ENCODE assay signal across 21 cellular contexts in genomic region chr17:10130733-10131132, GRCh38.
DNase-seq lines count a peak whose midpoint lies in the region; ATAC-seq, FAIRE-seq and TF ChIP-seq lines count a peak whose summit lies in the region.
"Had no signal": no experiment of that assay in that cellular context is flagged by ENCODE, and none has a peak within 500 bp of the region (broad histone marks: within the 10 kb centered on the region; RNA-seq: fewer than 3 reads in every experiment).

No MANE protein-coding gene starts in this region.

- H2AFZ ChIP-seq in GM23248: no peak overlapping the region
- no peak overlapping the region for H2AFZ ChIP-seq in astrocyte (ENCODE audit: low read depth, low read length)

- in situ Hi-C loops in GM23248 (cut with MboI): no loop called here

- no peaks in the 10 kb centered on the region for H3K79me2 ChIP-seq in GM23248 (ENCODE audit: insufficient read depth)
- H3K79me2 ChIP-seq in astrocyte (ENCODE audit: insufficient read depth, low read length): no peaks in the 10 kb centered on the region

- H3K4me3 Mint-ChIP-seq in astrocyte (ENCODE audit: unreplicated experiment) (no peak overlapping the region), nephron (no peak overlapping the region)

- ATAC-seq in GM19023 (IDR thresholded peaks at IDR 0.05; ENCODE audit: unreplicated experiment): no peak

- peaks cover 81% of the 10 kb centered on the region for H3K4me1 ChIP-seq in BLaER1
- H3K4me1 ChIP-seq in GM23248 (ENCODE audit: insufficient read depth): peaks cover 58% of the 10 kb centered on the region
- peaks cover 26% of the 10 kb centered on the region for H3K4me1 ChIP-seq in astrocyte (ENCODE audit: insufficient read depth, low read length)

- H3K27ac Mint-ChIP-seq in astrocyte (ENCODE audit: unreplicated experiment): no peak overlapping the region
- peak overlapping the region; percentile 7 to 39 (median 38) for H3K27ac Mint-ChIP-seq in nephron

- H3K27me3 Mint-ChIP-seq in astrocyte (ENCODE audit: low read depth, unreplicated experiment): no peaks in the 10 kb centered on the region
- H3K27me3 Mint-ChIP-seq in nephron (ENCODE audit: low read depth): peaks cover 3% of the 10 kb centered on the region

- no peaks in the 10 kb centered on the region for H3K9me2 ChIP-seq in GM23248 (ENCODE audit: insufficient read depth)

- H3K4me3 ChIP-seq in BLaER1: no peak overlapping the region
- no peak overlapping the region for H3K4me3 ChIP-seq in GM23248
- no peak overlapping the region for H3K4me3 ChIP-seq in astrocyte (ENCODE audit: insufficient read depth, low read depth, low read length)
- H3K4me3 ChIP-seq: SJSA1 had no signal

- H3F3A ChIP-seq in GM23248 (ENCODE audit: insufficient read depth): peaks cover 48% of the 10 kb centered on the region

- no peaks in the 10 kb centered on the region for H3K27me3 ChIP-seq in BLaER1
- no peaks in the 10 kb centered on the region for H3K27me3 ChIP-seq in GM23248 (replicated peaks; ENCODE audit: insufficient read depth)
- H3K27me3 ChIP-seq in astrocyte (ENCODE audit: insufficient read depth, low read length): no peaks in the 10 kb centered on the region
- H3K27me3 ChIP-seq: SJSA1 had no signal

- 65 to 78% methylated on average over 6 of the region's 6 CpGs for WGBS in GM23248 (ENCODE audit: low coverage in 1 of 2, low lambda C conversion rate in 2 of 2, missing lambda C conversion rate in 2 of 2), 2 experiments

- TF ChIP-seq CTCF in astrocyte (IDR thresholded peaks at IDR 0.05; ENCODE audit: insufficient read depth, low read depth, low read length) (no peak), nephron (IDR thresholded peaks at IDR 0.05; ENCODE audit: unreplicated experiment in 3 of 3) (no peak)

- H3K36me3 ChIP-seq in BLaER1: no peaks in the 10 kb centered on the region
- H3K36me3 ChIP-seq in GM23248 (ENCODE audit: low read depth): no peaks in the 10 kb centered on the region
- H3K36me3 ChIP-seq in astrocyte (ENCODE audit: insufficient read depth, low read length): no peaks in the 10 kb centered on the region
- H3K36me3 ChIP-seq: SJSA1 had no signal

- peaks cover 35% of the 10 kb centered on the region for H3K4me1 Mint-ChIP-seq in astrocyte (ENCODE audit: low read depth, unreplicated experiment)
- peaks cover 47% of the 10 kb centered on the region for H3K4me1 Mint-ChIP-seq in nephron

- H3K9me3 Mint-ChIP-seq in astrocyte (ENCODE audit: unreplicated experiment): no peaks in the 10 kb centered on the region
- H3K9me3 Mint-ChIP-seq in nephron: no peaks in the 10 kb centered on the region

- H3K27ac ChIP-seq in BLaER1: peak overlapping the region; percentile 12; the same call in 1 of the 2 replicates
- peak overlapping the region; percentile 29 for H3K27ac ChIP-seq in GM23248
- no peak overlapping the region for H3K27ac ChIP-seq in astrocyte (ENCODE audit: low read depth, low read length)
- H3K27ac ChIP-seq: C4-2B, HL-60, SJSA1 had no signal

- DNase-seq in GM23248 (peak; percentile 39), astrocyte (ENCODE audit: low read depth) (no peak), ecto neural progenitor cell (ENCODE audit: low spot score) (no peak), NCI-H2171 (lab: John Stamatoyannopoulos, UW) (no peak)
- DNase-seq: DMS53, EL, GF-D8, H7, KG1, NCI-H1694, NCI-H2081, NCI-H2171 treated with DMSO at 0.1 percent for 48 hours, NCI-H524 treated with DMSO at 0.1 percent for 48 hours had no signal

- no peaks in the 10 kb centered on the region for H4K20me1 ChIP-seq in BLaER1
- no peaks in the 10 kb centered on the region for H4K20me1 ChIP-seq in GM23248 (ENCODE audit: insufficient read depth)
- no peaks in the 10 kb centered on the region for H4K20me1 ChIP-seq in astrocyte (ENCODE audit: insufficient read depth, low read length)

- peak; percentile 68 for FAIRE-seq in astrocyte (lab: Jason Lieb, UNC)
- FAIRE-seq: D721Med, RCC 7860 had no signal

- H3K36me3 Mint-ChIP-seq in astrocyte (ENCODE audit: low read depth, unreplicated experiment): no peaks in the 10 kb centered on the region
- H3K36me3 Mint-ChIP-seq in nephron (ENCODE audit: low read depth): no peaks in the 10 kb centered on the region

- peak overlapping the region; percentile 42 for H3K4me2 ChIP-seq in BLaER1
- H3K4me2 ChIP-seq in GM23248 (ENCODE audit: unreplicated experiment): peak overlapping the region; percentile 19
- H3K4me2 ChIP-seq in astrocyte (ENCODE audit: low read length): no peak overlapping the region

- H3K9me3 ChIP-seq in BLaER1: peaks cover 3% of the 10 kb centered on the region; the same call in 1 of the 2 replicates
- no peaks in the 10 kb centered on the region for H3K9me3 ChIP-seq in GM23248 (ENCODE audit: low read depth)
- no peaks in the 10 kb centered on the region for H3K9me3 ChIP-seq in astrocyte (ENCODE audit: insufficient read depth, low read depth, low read length)
- H3K9me3 ChIP-seq: SJSA1 had no signal

- H3K9ac ChIP-seq in BLaER1 (no peak overlapping the region), GM23248 (no peak overlapping the region), astrocyte (ENCODE audit: low read length) (no peak overlapping the region)
